ENCODE assay signal across 8 cellular contexts in genomic region chr12:123519151-123520001, GRCh38. TPM values are rescaled to one million over a fixed set of nuclear protein-coding genes. Genes with fewer than 3 reads are reported as not detected.
DNase-seq lines count a peak whose midpoint lies in the region; ATAC-seq, FAIRE-seq and TF ChIP-seq lines count a peak whose summit lies in the region.

No MANE protein-coding gene starts in this region.

- no peak for ATAC-seq in GM18873 (IDR thresholded peaks at IDR 0.05; ENCODE audit: low FRiP score, unreplicated experiment)
- ATAC-seq in HG02852 (IDR thresholded peaks at IDR 0.05; ENCODE audit: unreplicated experiment): no peak

- no peaks in the 10 kb centered on the region for H3K27me3 ChIP-seq in bronchial epithelial cell (ENCODE audit: control insufficient read depth, insufficient read depth, low read length)

- no peak for TF ChIP-seq CTCF in bronchial epithelial cell (IDR thresholded peaks at IDR 0.05; ENCODE audit: insufficient read depth, low read length, severe bottlenecking)

- no peak overlapping the region for H3K4me3 ChIP-seq in bronchial epithelial cell (ENCODE audit: low read depth, low read length)

- peaks cover 31% of the 10 kb centered on the region for H3K36me3 ChIP-seq in bronchial epithelial cell (ENCODE audit: control insufficient read depth, insufficient read depth, low read length)

- DNase-seq in HTR-8/SVneo (ENCODE audit: insufficient read length, low spot score): peak; percentile 51
- peak; percentile 97 for DNase-seq in bronchial epithelial cell (ENCODE audit: low read depth)
- peak; percentile 94 for DNase-seq in kidney tubule cell (ENCODE audit: low spot score)
- DNase-seq in stromal cell of bone marrow (ENCODE audit: low read depth): peak; percentile 16
- DNase-seq in activated CD8-positive, alpha-beta memory T cell treated with anti-CD3 and anti-CD28 coated beads, Interleukin-2, amount 50 U/mL, for 48 hours: no peak
- no peak for DNase-seq in NCI-H345 (lab: John Stamatoyannopoulos, UW)

- FAIRE-seq in HTR-8/SVneo (lab: Jason Lieb, UNC) (peak; percentile 58), bronchial epithelial cell (lab: Jason Lieb, UNC) (peak; percentile 97)

RNA-seq across cellular contexts. Expression of gene RILPL1, which starts 14.1 kb away (rescaled TPM):
- total RNA-seq in bronchial epithelial cell: 7.9 and 8.6 TPM in 2 replicates

Comparison
In these comparisons a context has a peak if more than half of its experiments do, and no peak if none do; other contexts are left out.
1. DNase-seq: peak in HTR-8/SVneo (single experiment), bronchial epithelial cell (single experiment), kidney tubule cell (single experiment) and stromal cell of bone marrow (single experiment); none in activated CD8-positive, alpha-beta memory T cell treated with anti-CD3 and anti-CD28 coated beads, Interleukin-2, amount 50 U/mL, for 48 hours (single experiment) and NCI-H345 (single experiment).